ENCODE assay signal across 22 cellular contexts in genomic region chr17:2047590-2047989, GRCh38. TPM values are rescaled to one million over a fixed set of nuclear protein-coding genes. Genes with fewer than 3 reads are reported as not detected.
DNase-seq lines count a peak whose midpoint lies in the region; ATAC-seq and TF ChIP-seq lines count a peak whose summit lies in the region.
"Had no signal": no experiment of that assay in that cellular context is flagged by ENCODE, and none has a peak within 500 bp of the region (broad histone marks: within the 10 kb centered on the region; RNA-seq: fewer than 3 reads in every experiment).

No MANE protein-coding gene starts in this region.

- 98% methylated on average over 6 of the region's 6 CpGs; no CpG with 5 or more reads in 1 of the 2 experiments for WGBS in IMR-90 (ENCODE audit: extremely low coverage in 2 of 2, insufficient read length in 1 of 2), 2 experiments

- no peak overlapping the region for H3K4ac ChIP-seq in IMR-90 (ENCODE audit: low read depth, low read length)

- H3K14ac ChIP-seq in IMR-90 (replicated peaks; ENCODE audit: low read depth, low read length) = no peak overlapping the region

- H2BK20ac ChIP-seq in IMR-90 (ENCODE audit: low read depth, low read length) = no peak overlapping the region

- peaks cover 15% of the 10 kb centered on the region for H3K36me3 ChIP-seq in IMR-90 (ENCODE audit: control insufficient read depth, insufficient read depth, low read length)
- H3K36me3 ChIP-seq: BE2C had no signal

- no peak overlapping the region for H3K9ac ChIP-seq in IMR-90 (ENCODE audit: low read depth, low read length)
- H3K9ac ChIP-seq: BLaER1 treated with 17β-estradiol and CSF1 and Interleukin-3, amounts not matched to agents 10 nM and 100 nM; GM23248 had no signal

- no peak overlapping the region for H3K4me3 ChIP-seq in IMR-90 (ENCODE audit: insufficient read depth, low read depth, low read length)
- H3K4me3 ChIP-seq: A549; BLaER1 treated with 17β-estradiol and CSF1 and Interleukin-3, amounts not matched to agents 10 nM and 100 nM; GM12878; GM23248 had no signal

- POLR2A ChIA-PET in IMR-90 (lab: Charles Lee; ENCODE audit: unreplicated experiment) = no interaction called here

- H3K23ac ChIP-seq in IMR-90 (ENCODE audit: low read depth, low read length) = no peak overlapping the region

- peaks cover 19% of the 10 kb centered on the region for H3K9me1 ChIP-seq in IMR-90 (ENCODE audit: insufficient read depth, low read length)

- no peak overlapping the region for H3K4me3 Mint-ChIP-seq in dendritic cell treated with granulocyte-macrophage colony-stimulating factor and Interleukin-4, amounts not matched to agents 40 ng/mL and 50 ng/mL, for 4 days
- H3K4me3 Mint-ChIP-seq in activated naive CD8-positive, alpha-beta T cell treated with anti-CD3 and anti-CD28 coated beads, Interleukin-2, amount 50 U/mL, for 24 hours = no peak overlapping the region
- H3K4me3 Mint-ChIP-seq: CD4-positive, alpha-beta T cell; CD8-positive, alpha-beta memory T cell had no signal

- no peak for TF ChIP-seq RAD21 in IMR-90 (IDR thresholded peaks at IDR 0.05; ENCODE audit: low read length)

- peaks cover 10% of the 10 kb centered on the region for H4K20me1 ChIP-seq in IMR-90 (ENCODE audit: insufficient read depth, low read length)

- no peak overlapping the region for H2BK5ac ChIP-seq in IMR-90 (ENCODE audit: low read depth, low read length, poor library complexity, severe bottlenecking)

- no peak overlapping the region for H4K5ac ChIP-seq in IMR-90 (ENCODE audit: low read depth, low read length)

- dilution Hi-C loops in IMR-90 (cut with HindIII; ENCODE audit: low sequenced_read_pairs, unreplicated experiment) = no loop called here

- no peak overlapping the region for H3K56ac ChIP-seq in IMR-90 (ENCODE audit: extremely low read depth, insufficient read depth, low read length)

- no peak overlapping the region for H2BK120ac ChIP-seq in IMR-90 (ENCODE audit: low read depth, low read length)

- no peak overlapping the region for H2AFZ ChIP-seq in IMR-90 (replicated peaks; ENCODE audit: low read length, poor library complexity)
- H2AFZ ChIP-seq: GM23248 had no signal

- H3K27ac ChIP-seq in IMR-90 (ENCODE audit: insufficient read depth, low read length) = no peak overlapping the region
- H3K27ac ChIP-seq: A549; BLaER1 treated with 17β-estradiol and CSF1 and Interleukin-3, amounts not matched to agents 10 nM and 100 nM; GM23248 had no signal

- peaks cover 17 to 33% of the 10 kb centered on the region in 2 experiments for H3K79me1 ChIP-seq in IMR-90 (ENCODE audit: low read depth in 1 of 2, low read length in 2 of 2)

- H3K4me2 ChIP-seq in IMR-90 (ENCODE audit: low read depth, low read length) = no peak overlapping the region
- H3K4me2 ChIP-seq: A549; BLaER1 treated with 17β-estradiol and CSF1 and Interleukin-3, amounts not matched to agents 10 nM and 100 nM had no signal

- H3K36me3 Mint-ChIP-seq in dendritic cell treated with granulocyte-macrophage colony-stimulating factor and Interleukin-4, amounts not matched to agents 40 ng/mL and 50 ng/mL, for 4 days (ENCODE audit: low read depth) = peaks cover 24% of the 10 kb centered on the region
- peaks cover 15% of the 10 kb centered on the region for H3K36me3 Mint-ChIP-seq in activated naive CD8-positive, alpha-beta T cell treated with anti-CD3 and anti-CD28 coated beads, Interleukin-2, amount 50 U/mL, for 24 hours (ENCODE audit: low read depth)

- no peak overlapping the region for H2BK15ac ChIP-seq in IMR-90 (ENCODE audit: low read depth, low read length)

- no peaks in the 10 kb centered on the region for H3K27me3 ChIP-seq in IMR-90 (ENCODE audit: control insufficient read depth, insufficient read depth, low read length)

- in situ Hi-C loops in IMR-90 (cut with MboI; ENCODE audit: low sequenced_read_pairs) = loop anchor here (25.0 kb wide), 1 partner anchor 335 kb away; the partner anchor contains the start of genes TLCD2 and WDR81

- H3K4me1 ChIP-seq in IMR-90 (ENCODE audit: control insufficient read depth, insufficient read depth, low read length) = peaks cover 22% of the 10 kb centered on the region
- H3K4me1 ChIP-seq: BE2C had no signal

- no peak overlapping the region for H2AK9ac ChIP-seq in IMR-90 (replicated peaks; ENCODE audit: low read depth, low read length, poor library complexity)

- peaks cover 28% of the 10 kb centered on the region for H3K27me3 Mint-ChIP-seq in dendritic cell treated with granulocyte-macrophage colony-stimulating factor and Interleukin-4, amounts not matched to agents 40 ng/mL and 50 ng/mL, for 4 days
- peaks cover 18% of the 10 kb centered on the region for H3K27me3 Mint-ChIP-seq in activated naive CD8-positive, alpha-beta T cell treated with anti-CD3 and anti-CD28 coated beads, Interleukin-2, amount 50 U/mL, for 24 hours

- BruUV-seq in IMR-90 (replicated peaks; lab: Mats Ljungman, UMichigan) = no TSS peak

- no peaks in the 10 kb centered on the region for H3K9me3 Mint-ChIP-seq in dendritic cell treated with granulocyte-macrophage colony-stimulating factor and Interleukin-4, amounts not matched to agents 40 ng/mL and 50 ng/mL, for 4 days
- H3K9me3 Mint-ChIP-seq in activated naive CD8-positive, alpha-beta T cell treated with anti-CD3 and anti-CD28 coated beads, Interleukin-2, amount 50 U/mL, for 24 hours = no peaks in the 10 kb centered on the region
- H3K9me3 Mint-ChIP-seq: CD4-positive, alpha-beta T cell; CD8-positive, alpha-beta memory T cell had no signal

- H3K4me1 Mint-ChIP-seq in dendritic cell treated with granulocyte-macrophage colony-stimulating factor and Interleukin-4, amounts not matched to agents 40 ng/mL and 50 ng/mL, for 4 days (ENCODE audit: low read depth) = peaks cover 38% of the 10 kb centered on the region
- peaks cover 31% of the 10 kb centered on the region for H3K4me1 Mint-ChIP-seq in activated naive CD8-positive, alpha-beta T cell treated with anti-CD3 and anti-CD28 coated beads, Interleukin-2, amount 50 U/mL, for 24 hours

- intact Hi-C loops in IMR-90 (cut with micrococcal nuclease) = no loop called here
- intact Hi-C loops in dendritic cell treated with granulocyte-macrophage colony-stimulating factor and Interleukin-4, amounts not matched to agents 40 ng/mL and 50 ng/mL, for 4 days (cut with micrococcal nuclease) = no loop called here

- no peak overlapping the region for H4K91ac ChIP-seq in IMR-90 (ENCODE audit: insufficient read depth, low read depth, low read length)

- H2AK5ac ChIP-seq in IMR-90 (ENCODE audit: low read depth, low read length) = no peak overlapping the region

- no peak for TF ChIP-seq CTCF in IMR-90 (conservative IDR thresholded peaks at IDR 0.05; ENCODE audit: low read depth, low read length)

- TF ChIP-seq POLR2A in IMR-90 (IDR thresholded peaks at IDR 0.05; ENCODE audit: low read depth, low read length) = peak; percentile 32; the same call in 1 of the 2 replicates

- ATAC-seq in IMR-90 (ENCODE audit: low read depth) (no peak), HG03139 (IDR thresholded peaks at IDR 0.05; ENCODE audit: unreplicated experiment) (no peak)
- no peak for ATAC-seq in activated naive CD8-positive, alpha-beta T cell treated with anti-CD3 and anti-CD28 coated beads, Interleukin-2, amount 50 U/mL, for 24 hours
- ATAC-seq: A549, GM12878 had no signal

- peak overlapping the region; percentile 35 for H3K27ac Mint-ChIP-seq in dendritic cell treated with granulocyte-macrophage colony-stimulating factor and Interleukin-4, amounts not matched to agents 40 ng/mL and 50 ng/mL, for 4 days
- H3K27ac Mint-ChIP-seq in activated naive CD8-positive, alpha-beta T cell treated with anti-CD3 and anti-CD28 coated beads, Interleukin-2, amount 50 U/mL, for 24 hours = no peak overlapping the region
- H3K27ac Mint-ChIP-seq: CD4-positive, alpha-beta T cell; CD8-positive, alpha-beta memory T cell had no signal

- no peak overlapping the region for H4K8ac ChIP-seq in IMR-90 (ENCODE audit: low read depth in 2 of 2, low read length in 2 of 2)

- H3K9me3 ChIP-seq in IMR-90 (ENCODE audit: control insufficient read depth, insufficient read depth, low read length) = no peaks in the 10 kb centered on the region
- H3K9me3 ChIP-seq: A549; BE2C; BLaER1 treated with 17β-estradiol and CSF1 and Interleukin-3, amounts not matched to agents 10 nM and 100 nM had no signal

- CTCF ChIA-PET in IMR-90 (lab: Yijun Ruan, JAX) = interaction anchor here (0.6 kb wide), 1 partner anchor 11 kb away, joined by 3 read pairs; no protein-coding TSS in a partner anchor

- no peak for DNase-seq in IMR-90
- DNase-seq in activated naive CD8-positive, alpha-beta T cell treated with anti-CD3 and anti-CD28 coated beads, Interleukin-2, amount 50 U/mL, for 24 hours = no peak
- no peak for DNase-seq in activated CD4-positive, alpha-beta T cell treated with anti-CD3 and anti-CD28 coated beads for 48 hours
- DNase-seq: 8988T; ACHN; AML-193; BE2C; CD4-positive, alpha-beta T cell; CD8-positive, alpha-beta memory T cell; DMS 273 treated with DMSO at 0.1 percent for 48 hours; DMS79; EL; GDM1; GM23248; H7; HCEC 1CT had no signal

- no peak overlapping the region for H3K18ac ChIP-seq in IMR-90 (ENCODE audit: low read depth, low read length)

TF ChIP-seq in IMR-90, 13 proteins besides CTCF, POLR2A, EP300 and RAD21 (continues in another document):
- no peak for TF ChIP-seq MXI1 (IDR thresholded peaks at IDR 0.05; ENCODE audit: borderline replicate concordance, low read depth, low read length)
- TF ChIP-seq USF2 (IDR thresholded peaks at IDR 0.05; ENCODE audit: low read depth, low read length) = no peak

RNA-seq across cellular contexts. Expression of gene OVCA2, which starts 5.8 kb away (rescaled TPM):
- total RNA-seq in IMR-90 (2012; rRNA removed) = 38.7 and 42.2 TPM in 2 replicates
- polyA plus RNA-seq in IMR-90 (2012; rRNA removed) = 46.9 and 52.6 TPM in 2 replicates
- 40.4 and 50.0 TPM in 2 replicates for polyA plus RNA-seq in IMR-90 (2012; cell fraction: cytosol; rRNA removed)
- polyA plus RNA-seq in IMR-90 (2012; cell fraction: nucleus; rRNA removed; ENCODE audit: low replicate concordance) = 23.2 and 26.2 TPM in 2 replicates

RNA-seq across cellular contexts. Expression of gene HIC1, which starts 7.3 kb away (rescaled TPM):
- 10.0 and 10.4 TPM in 2 replicates for total RNA-seq in IMR-90 (2012; rRNA removed)
- polyA plus RNA-seq in IMR-90 (2012; rRNA removed) = 23.0 and 30.9 TPM in 2 replicates
- 17.8 and 60.2 TPM in 2 replicates for polyA plus RNA-seq in IMR-90 (2012; cell fraction: cytosol; rRNA removed)
- polyA plus RNA-seq in IMR-90 (2012; cell fraction: nucleus; rRNA removed; ENCODE audit: low replicate concordance) = 69.0 and 122 TPM in 2 replicates

RNA-seq across cellular contexts. Expression of gene DPH1, which starts 17.6 kb away (rescaled TPM):
- total RNA-seq in IMR-90 (2012; rRNA removed) = 20.6 and 24.4 TPM in 2 replicates
- 49.9 and 51.9 TPM in 2 replicates for polyA plus RNA-seq in IMR-90 (2012; rRNA removed)
- 31.8 and 38.7 TPM in 2 replicates for polyA plus RNA-seq in IMR-90 (2012; cell fraction: cytosol; rRNA removed)
- 153 and 299 TPM in 2 replicates for polyA plus RNA-seq in IMR-90 (2012; cell fraction: nucleus; rRNA removed; ENCODE audit: low replicate concordance)

RNA-seq across cellular contexts. Expression of gene RTN4RL1, which starts 22.5 kb away (rescaled TPM):
- under 0.01 TPM in 2 replicates for total RNA-seq in IMR-90 (2012; rRNA removed)
- 0.03 and 0.04 TPM in 2 replicates for polyA plus RNA-seq in IMR-90 (2012; rRNA removed)
- 0.07 TPM in 1 of 2 replicates, not detected in the other for polyA plus RNA-seq in IMR-90 (2012; cell fraction: cytosol; rRNA removed)
- 0.03 TPM in 1 of 2 replicates, not detected in the other for polyA plus RNA-seq in IMR-90 (2012; cell fraction: nucleus; rRNA removed; ENCODE audit: low replicate concordance)
- total RNA-seq: H1 had no signal
- polyA plus RNA-seq: GM23248 had no signal
